Comparison of ENCODE assay signal across 13 cellular contexts in the genomic region with DNA sequence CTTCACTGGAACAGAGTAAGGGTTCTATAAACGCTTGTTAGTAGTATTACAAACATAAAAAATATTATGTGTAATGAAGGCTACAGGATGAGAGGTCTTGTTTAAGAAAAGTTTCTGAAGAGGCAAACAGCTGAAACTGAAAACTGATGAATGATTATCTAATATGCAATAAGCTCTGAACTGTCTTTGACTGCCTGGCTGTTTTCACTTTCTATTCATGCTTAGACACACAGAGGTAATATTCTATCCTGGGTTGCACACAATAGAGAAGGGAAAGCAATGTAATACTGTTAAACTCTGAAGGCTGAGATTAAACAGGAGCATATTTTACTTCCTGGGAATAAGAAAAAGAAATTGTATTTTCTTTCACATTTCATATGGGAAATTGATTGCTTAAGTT.
A peak's percentile ranks its signal among the peaks of the same experiment; 100 is the strongest.
DNase-seq lines count a peak whose midpoint lies in the region; ATAC-seq lines count a peak whose summit lies in the region.
"Had no signal": no experiment of that assay in that cellular context is flagged by ENCODE, and none has a peak within 500 bp of the region (broad histone marks: within the 10 kb centered on the region; RNA-seq: fewer than 3 reads in every experiment).

No MANE protein-coding gene starts in this region.

- no peak for DNase-seq in activated naive CD4-positive, alpha-beta T cell (lab: John Stamatoyannopoulos, UW)
- DNase-seq in GDM1 (lab: John Stamatoyannopoulos, UW), result no peak
- no peak for DNase-seq in sciatic nerve (ENCODE audit: low spot score)
- no peak for DNase-seq in iPS-NIHi11 (ENCODE audit: low spot score)
- DNase-seq: activated CD8-positive, alpha-beta T cell treated with anti-CD3 and anti-CD28 coated beads for 36 hours; COR-L47; cortex of kidney; foreskin keratinocyte; left cardiac atrium; NCI-H1105 treated with DMSO at 0.1 percent for 48 hours had no signal

- peak; percentile 94 for ATAC-seq in GM19043 (IDR thresholded peaks at IDR 0.05; ENCODE audit: low read depth, unreplicated experiment)
- peak; percentile 93 for ATAC-seq in GM21786 (IDR thresholded peaks at IDR 0.05; ENCODE audit: unreplicated experiment)
- peak; percentile 97 for ATAC-seq in HG03135 (IDR thresholded peaks at IDR 0.05; ENCODE audit: unreplicated experiment)
- ATAC-seq in sciatic nerve, result no peak
- ATAC-seq: activated CD8-positive, alpha-beta T cell treated with anti-CD3 and anti-CD28 coated beads for 36 hours; foreskin keratinocyte; left cardiac atrium had no signal

- intact Hi-C loops in sciatic nerve (cut with DNase I), result no loop called here
